8 cellular contexts compared by ENCODE assay signal in the genomic region with DNA sequence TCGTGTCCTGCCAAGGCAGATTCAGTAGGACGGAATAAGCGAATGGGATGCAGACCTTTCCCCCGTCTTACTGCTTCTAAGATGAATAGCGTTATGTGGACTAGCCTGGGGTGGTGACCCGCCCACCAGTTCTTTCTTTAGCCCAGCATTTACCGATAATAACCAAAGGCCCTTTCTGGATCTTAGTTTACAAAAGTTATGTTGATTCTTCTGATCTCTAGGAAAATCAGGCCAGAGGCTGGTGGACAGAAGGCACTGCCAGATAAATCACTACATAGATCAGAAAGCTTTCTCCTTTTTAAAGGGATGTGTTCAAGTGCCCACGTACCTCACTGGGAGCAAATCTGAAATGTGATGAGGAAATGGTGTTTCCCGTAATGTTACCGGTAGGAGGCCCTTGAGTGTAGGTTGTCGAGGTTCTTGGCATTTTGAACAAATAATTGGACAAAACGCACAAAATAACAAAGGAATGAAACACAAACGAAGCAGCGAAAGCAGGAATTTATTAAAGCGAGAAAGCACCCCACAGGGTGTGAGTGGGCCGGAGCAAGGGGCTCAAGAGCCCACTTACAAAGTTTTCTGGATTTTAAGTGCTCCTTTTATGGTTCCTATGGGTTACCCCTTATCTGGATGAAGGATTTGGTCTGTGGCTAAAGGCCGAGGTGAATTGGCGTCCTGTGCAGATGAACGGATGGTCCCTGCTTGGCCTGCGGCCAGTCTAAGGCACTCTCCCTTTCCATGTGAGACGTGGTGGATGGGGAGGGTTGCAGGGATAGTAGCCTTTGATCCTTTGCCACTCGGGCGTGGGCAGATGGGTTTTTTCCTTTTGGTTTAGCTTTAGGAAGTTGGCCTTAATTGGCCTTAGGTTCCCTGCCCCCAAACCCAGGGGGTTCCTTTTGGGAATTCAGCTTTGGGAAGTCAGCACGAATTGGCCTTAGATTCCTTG. TPM values are rescaled to one million over a fixed set of nuclear protein-coding genes. Genes with fewer than 3 reads are reported as not detected.
A peak's percentile ranks its signal among the peaks of the same experiment; 100 is the strongest.
DNase-seq lines count a peak whose midpoint lies in the region; ATAC-seq and TF ChIP-seq lines count a peak whose summit lies in the region.

No MANE protein-coding gene starts in this region.

- POLR2A ChIA-PET in AG04450 (lab: Yijun Ruan, JAX) = interaction anchor here (0.9 kb wide), 1 partner anchor 9 kb away, joined by 4 read pairs; no protein-coding TSS in a partner anchor

- H3K9ac ChIP-seq in SU-DHL-6 (ENCODE audit: low read length) (peak overlapping the region; percentile 87), trophoblast cell (ENCODE audit: low read length) (peak overlapping the region; percentile 87)

- H3K79me2 ChIP-seq in SU-DHL-6 (ENCODE audit: insufficient read depth, low read length) (peaks cover 77% of the 10 kb centered on the region), trophoblast cell (ENCODE audit: control insufficient read depth, insufficient read depth, low read length, poor library complexity) (peaks cover 6% of the 10 kb centered on the region)

- no peak for TF ChIP-seq EP300 in esophagus muscularis mucosa (IDR thresholded peaks at IDR 0.05)

- intact Hi-C loops in esophagus muscularis mucosa (cut with DNase I) = no loop called here

- no peak overlapping the region for H4K91ac ChIP-seq in trophoblast cell (ENCODE audit: low read depth, low read length)

- peak; percentile 34; the same call in 1 of the 2 replicates for TF ChIP-seq CTCF in AG04450 (IDR thresholded peaks at IDR 0.05; ENCODE audit: low read depth, low read length)
- TF ChIP-seq CTCF in GM12873 (IDR thresholded peaks at IDR 0.05; ENCODE audit: insufficient read depth, low read depth, low read length, missing control alignments) = peak; percentile 34
- no peak for TF ChIP-seq CTCF in SU-DHL-6 (IDR thresholded peaks at IDR 0.05; ENCODE audit: insufficient read depth, low read length, poor library complexity, severe bottlenecking)
- TF ChIP-seq CTCF in esophagus muscularis mucosa (IDR thresholded peaks at IDR 0.05) = peak in 1 of 3 experiments; percentile 2

- H3K36me3 ChIP-seq in SU-DHL-6 (ENCODE audit: low read length) = no peaks in the 10 kb centered on the region
- H3K36me3 ChIP-seq in esophagus muscularis mucosa = no peaks in the 10 kb centered on the region
- H3K36me3 ChIP-seq in trophoblast cell (ENCODE audit: control insufficient read depth in 1 of 2, insufficient read depth in 2 of 2, low read length in 2 of 2) = peaks cover 0 to 2% of the 10 kb centered on the region in 2 experiments

- DNase-seq in AG04450 (ENCODE audit: low read depth, low spot score) (no peak), esophagus muscularis mucosa (ENCODE audit: extremely low spot score) (no peak), trophoblast cell (peak in 1 of 2 donors; percentile 43), amygdala (lab: John Stamatoyannopoulos, UW) (no peak)

- peak overlapping the region; percentile 42 for H3K27ac ChIP-seq in AG04450 (ENCODE audit: low read depth, low read length)
- H3K27ac ChIP-seq in SU-DHL-6 (ENCODE audit: low read depth, low read length) = 0 out of 2 replicates have a peak overlapping the region, but pooled peaks have one; percentile 27
- H3K27ac ChIP-seq in esophagus muscularis mucosa (replicated peaks in 1 of 4) = peak overlapping the region; percentile 86 to 94 (median 90)
- no peak overlapping the region for H3K27ac ChIP-seq in trophoblast cell (ENCODE audit: low read depth, low read length)

- peak overlapping the region; percentile 92 for H3K4me2 ChIP-seq in SU-DHL-6 (ENCODE audit: low read depth, low read length, poor library complexity, severe bottlenecking)
- H3K4me2 ChIP-seq in trophoblast cell (ENCODE audit: low read length) = peak overlapping the region; percentile 96

- no peak overlapping the region for H2BK120ac ChIP-seq in trophoblast cell (ENCODE audit: insufficient read depth, low read length, poor library complexity)

- H3K9me3 ChIP-seq in AG04450 (ENCODE audit: control insufficient read depth, insufficient read depth, low read length) (peaks cover 3% of the 10 kb centered on the region; the same call in 1 of the 2 replicates), SU-DHL-6 (ENCODE audit: insufficient read depth, low read length) (no peaks in the 10 kb centered on the region), esophagus muscularis mucosa (no peaks in the 10 kb centered on the region), trophoblast cell (ENCODE audit: insufficient read depth, low read depth, low read length) (no peaks in the 10 kb centered on the region)

- no peak overlapping the region for H3K4ac ChIP-seq in trophoblast cell (ENCODE audit: low read depth, low read length)

- H3K23ac ChIP-seq in trophoblast cell (ENCODE audit: low read length) = peak overlapping the region; percentile 59

- H3K9me2 ChIP-seq in SU-DHL-6 (replicated peaks; ENCODE audit: insufficient read depth, low read length) = no peaks in the 10 kb centered on the region

- ATAC-seq in HG03354 (IDR thresholded peaks at IDR 0.05; ENCODE audit: poor library complexity, severe bottlenecking, unreplicated experiment) (no peak), HG02852 (IDR thresholded peaks at IDR 0.05; ENCODE audit: unreplicated experiment) (no peak)

- no peak for TF ChIP-seq POLR2A in esophagus muscularis mucosa (IDR thresholded peaks at IDR 0.05; ENCODE audit: low read depth)

- no peak overlapping the region for H2BK5ac ChIP-seq in trophoblast cell (ENCODE audit: low read depth, low read length, poor library complexity)

- no peak overlapping the region for H4K8ac ChIP-seq in trophoblast cell (ENCODE audit: low read depth, low read length)

- no peaks in the 10 kb centered on the region for H3K27me3 ChIP-seq in AG04450 (ENCODE audit: control insufficient read depth, insufficient read depth, low read length)
- H3K27me3 ChIP-seq in SU-DHL-6 (ENCODE audit: low read length) = no peaks in the 10 kb centered on the region
- H3K27me3 ChIP-seq in esophagus muscularis mucosa = no peaks in the 10 kb centered on the region
- H3K27me3 ChIP-seq in trophoblast cell (ENCODE audit: insufficient read depth, low read length) = no peaks in the 10 kb centered on the region

- WGBS in esophagus muscularis mucosa = 2% methylated on average over 24 of the region's 24 CpGs
- no CpG with 5 or more reads among the region's 24 CpGs for WGBS in trophoblast cell (ENCODE audit: extremely low coverage, insufficient coverage, insufficient read length)

- H3F3A ChIP-seq in SU-DHL-6 (ENCODE audit: insufficient read depth) = peaks cover 13% of the 10 kb centered on the region

- H2AFZ ChIP-seq in SU-DHL-6 (ENCODE audit: low read depth, low read length, severe bottlenecking) (no peak overlapping the region), trophoblast cell (ENCODE audit: insufficient read depth, low read length, poor library complexity) (no peak overlapping the region)

- H3K4me3 ChIP-seq in AG04450 (ENCODE audit: low read depth, low read length) = peak overlapping the region; percentile 93
- peak overlapping the region; percentile 93 for H3K4me3 ChIP-seq in SU-DHL-6 (ENCODE audit: insufficient read depth, low read length, poor library complexity, severe bottlenecking)
- H3K4me3 ChIP-seq in esophagus muscularis mucosa = peak overlapping the region; percentile 73 to 99 (median 87)
- peak overlapping the region; percentile 84 for H3K4me3 ChIP-seq in trophoblast cell (ENCODE audit: low read depth, low read length)

- no peak overlapping the region for H3K14ac ChIP-seq in trophoblast cell (ENCODE audit: low read length)

- no peak overlapping the region for H2BK12ac ChIP-seq in trophoblast cell (ENCODE audit: low read length)

- H4K12ac ChIP-seq in trophoblast cell (ENCODE audit: low read depth, low read length) = no peak overlapping the region

- no peak overlapping the region for H2AK5ac ChIP-seq in trophoblast cell (ENCODE audit: low read length)

- no peak overlapping the region for H3K18ac ChIP-seq in trophoblast cell (ENCODE audit: low read length)

- H3K4me1 ChIP-seq in esophagus muscularis mucosa (peaks cover 56 to 82% (median 77%) of the 10 kb centered on the region in 4 donors), trophoblast cell (ENCODE audit: control insufficient read depth in 1 of 2, insufficient read depth in 2 of 2, low read length in 2 of 2) (peaks cover 2 to 12% of the 10 kb centered on the region in 2 experiments)

- CTCF ChIA-PET in AG04450 (lab: Charles Lee) = interaction anchor here (0.6 to 0.9 kb wide), 2 partner anchors 9 to 403 kb away, joined by 3 to 5 read pairs; no protein-coding TSS in a partner anchor

- H3K79me1 ChIP-seq in trophoblast cell (ENCODE audit: low read length) = no peaks in the 10 kb centered on the region

- no peaks in the 10 kb centered on the region; the same call in 1 of the 2 replicates for H4K20me1 ChIP-seq in SU-DHL-6 (ENCODE audit: low read depth, low read length)

RNA-seq across cellular contexts. Expression of a gene that starts 1.0 kb away (rescaled TPM):
- 77.6 and 78.6 TPM in 2 replicates for polyA plus RNA-seq in AG04450 (2011; rRNA removed)
- 63.2 and 70.6 TPM in 2 replicates for polyA minus RNA-seq in AG04450 (2011; rRNA and poly(A)+ RNA removed)
- total RNA-seq in esophagus muscularis mucosa = 10 to 100 TPM; 79.4 to 93.0 (median 87.5) TPM
- 46.8 and 47.0 TPM in 2 replicates for polyA plus RNA-seq in trophoblast cell (2013)

RNA-seq across cellular contexts. Expression of a gene that starts 3.1 kb away (rescaled TPM):
- polyA plus RNA-seq in AG04450 (2011; rRNA removed) = 44.6 and 75.8 TPM in 2 replicates
- 3.6 and 6.5 TPM in 2 replicates for polyA minus RNA-seq in AG04450 (2011; rRNA and poly(A)+ RNA removed)
- 10 to 100 TPM; 15.3 to 24.4 (median 20.4) TPM for total RNA-seq in esophagus muscularis mucosa
- polyA plus RNA-seq in trophoblast cell (2013) = 53.5 and 62.2 TPM in 2 replicates

RNA-seq across cellular contexts. Expression of a gene that starts 50.5 kb away (rescaled TPM):
- polyA plus RNA-seq in AG04450 (2011; rRNA removed) = 0.42 and 0.57 TPM in 2 replicates
- 0.60 and 1.3 TPM in 2 replicates for polyA minus RNA-seq in AG04450 (2011; rRNA and poly(A)+ RNA removed)
- 10 to 100 TPM in 1 of 4 donors, 1 to 10 TPM in 3; 1.5 to 11.2 (median 7.3) TPM for total RNA-seq in esophagus muscularis mucosa
- 2.2 and 2.3 TPM in 2 replicates for polyA plus RNA-seq in trophoblast cell (2013)

RNA-seq across cellular contexts. Expression of a gene that starts 54.8 kb away (rescaled TPM):
- polyA plus RNA-seq in AG04450 (2011; rRNA removed) = 0.06 and 0.10 TPM in 2 replicates
- polyA minus RNA-seq in AG04450 (2011; rRNA and poly(A)+ RNA removed) = 0.14 and 0.35 TPM in 2 replicates
- total RNA-seq in esophagus muscularis mucosa = under 1 TPM in 3 of 4 donors, not detected in 1; 0.19 to 0.42 (median 0.33) TPM
- polyA plus RNA-seq in trophoblast cell (2013) = 0.26 and 0.46 TPM in 2 replicates
